Comparison of ENCODE assay signal across 16 cellular contexts in the genomic region with DNA sequence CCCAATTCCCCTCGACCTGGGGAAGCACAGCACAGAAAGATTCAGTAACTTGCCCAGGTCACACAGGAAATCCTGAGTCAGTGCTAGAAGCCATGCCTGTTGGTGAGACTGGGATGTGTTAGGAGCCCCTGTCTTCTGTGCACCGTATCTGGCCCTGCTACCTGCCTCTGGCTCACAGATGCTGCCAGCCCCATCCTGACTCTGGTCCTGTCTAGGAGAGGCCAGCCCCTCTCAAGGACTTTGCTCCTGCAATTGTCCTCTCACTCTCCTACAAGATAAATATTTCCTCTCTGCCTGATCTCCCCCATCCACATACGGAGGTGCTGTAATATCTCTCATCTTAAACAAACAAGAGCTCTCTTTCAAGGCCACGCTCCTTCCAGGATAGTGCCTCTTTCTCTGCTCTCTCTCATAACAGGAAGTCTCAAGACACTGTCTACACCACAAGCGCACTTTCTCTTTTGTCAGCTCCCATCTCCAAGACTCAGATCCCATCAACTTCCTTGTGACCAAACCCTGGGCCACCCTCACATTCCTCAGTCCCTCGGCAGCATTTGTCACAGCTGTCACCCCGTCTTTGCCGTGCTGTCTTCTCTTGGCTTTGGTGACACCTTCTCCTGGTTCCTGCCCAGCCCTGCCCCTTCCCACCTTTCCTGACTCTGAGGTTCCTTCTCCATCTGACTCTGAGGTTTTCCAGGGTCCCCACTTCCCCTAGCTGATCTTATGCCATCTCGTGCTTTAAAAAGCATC. TPM values are rescaled to one million over a fixed set of nuclear protein-coding genes. Genes with fewer than 3 reads are reported as not detected.
DNase-seq lines count a peak whose midpoint lies in the region; TF ChIP-seq lines count a peak whose summit lies in the region.
"Had no signal": no experiment of that assay in that cellular context is flagged by ENCODE, and none has a peak within 500 bp of the region (broad histone marks: within the 10 kb centered on the region; RNA-seq: fewer than 3 reads in every experiment).

No MANE protein-coding gene starts in this region.

- no peak for TF ChIP-seq POLR2A in breast epithelium (IDR thresholded peaks at IDR 0.05)

- no peaks in the 10 kb centered on the region for H3K36me3 ChIP-seq in breast epithelium
- no peaks in the 10 kb centered on the region for H3K36me3 ChIP-seq in parathyroid adenoma (ENCODE audit: control insufficient read depth, insufficient read depth, low read length)
- no peaks in the 10 kb centered on the region for H3K36me3 ChIP-seq in MG63
- H3K36me3 ChIP-seq: BE2C, cardiac muscle cell had no signal

- H3K4me1 ChIP-seq in breast epithelium (peaks cover 0 to 13% of the 10 kb centered on the region in 2 donors), parathyroid adenoma (no peaks in the 10 kb centered on the region)
- H3K4me1 ChIP-seq: BE2C, psoas muscle had no signal

- TF ChIP-seq CTCF in breast epithelium (IDR thresholded peaks at IDR 0.05) (no peak), parathyroid adenoma (IDR thresholded peaks at IDR 0.05) (no peak)

- in situ Hi-C loops in KBM-7 (cut with MboI; ENCODE audit: low pct_unique_long_range_greater_than_20kb, low sequenced_read_pairs), result no loop called here

- H3K27ac ChIP-seq in breast epithelium, result peak overlapping the region; percentile 45 to 72
- no peak overlapping the region for H3K27ac ChIP-seq in parathyroid adenoma
- H3K27ac ChIP-seq: cardiac muscle cell, epithelial cell of prostate, psoas muscle had no signal

- no peak overlapping the region for H3K4me2 ChIP-seq in parathyroid adenoma (ENCODE audit: low read length)

- no peaks in the 10 kb centered on the region for H3K79me2 ChIP-seq in parathyroid adenoma

- H3K9ac ChIP-seq in parathyroid adenoma, result no peak overlapping the region

- H2AFZ ChIP-seq in parathyroid adenoma, result peak overlapping the region; percentile 50

- H3K27me3 ChIP-seq in breast epithelium, result no peaks in the 10 kb centered on the region
- H3K27me3 ChIP-seq in parathyroid adenoma (ENCODE audit: control insufficient read depth, insufficient read depth, low read length), result no peaks in the 10 kb centered on the region
- H3K27me3 ChIP-seq in MG63, result no peaks in the 10 kb centered on the region
- H3K27me3 ChIP-seq: BE2C, cardiac muscle cell had no signal

- intact Hi-C loops in breast epithelium (cut with DNase I; ENCODE audit: low total_unique reads), result no loop called here

- no peak overlapping the region for H3K4me3 ChIP-seq in breast epithelium
- H3K4me3 ChIP-seq in parathyroid adenoma (ENCODE audit: low read depth, low read length), result no peak overlapping the region
- no peak overlapping the region for H3K4me3 ChIP-seq in MG63
- H3K4me3 ChIP-seq: cardiac muscle cell, psoas muscle had no signal

- no peaks in the 10 kb centered on the region for H3K9me3 ChIP-seq in breast epithelium
- no peaks in the 10 kb centered on the region for H3K9me3 ChIP-seq in parathyroid adenoma (ENCODE audit: control insufficient read depth, low read length)
- no peaks in the 10 kb centered on the region for H3K9me3 ChIP-seq in MG63
- H3K9me3 ChIP-seq: BE2C, psoas muscle had no signal

- peak; percentile 52 for DNase-seq in activated effector memory CD4-positive, alpha-beta T cell treated with anti-CD3 and anti-CD28 coated beads, Interleukin-2, amount 50 U/mL, for 16 hours
- DNase-seq in activated effector memory CD4-positive, alpha-beta T cell treated with Interleukin-2 at 50 U/mL for 16 hours, result no peak
- DNase-seq in KBM-7 (peak; percentile 32), breast epithelium (ENCODE audit: low spot score in 2 of 2) (peak in 1 of 2 donors; percentile 48), MG63 (no peak), amniotic stem cell (lab: John Stamatoyannopoulos, UW) (no peak), NCI-H774 (lab: John Stamatoyannopoulos, UW) (no peak)
- DNase-seq: BE2C; Karpas-422; NCI-H2171 treated with DMSO at 0.1 percent for 48 hours; psoas muscle; stimulated activated CD4-positive, alpha-beta T cell treated with anti-CD3 and anti-CD28 coated beads, Interleukin-4, amount 100 ng/mL, for 1 hour; stimulated activated naive CD8-positive, alpha-beta T cell treated with anti-CD3 and anti-CD28 coated beads, Interleukin-15, amount 100 ng/mL, for 72 hours had no signal

RNA-seq across cellular contexts. Expression of a gene that starts 1.9 kb away (rescaled TPM):
- total RNA-seq in breast epithelium, result 1 to 10 TPM in 1 of 3 donors, under 1 TPM in 1, not detected in 1; 0.66 to 4.0 TPM
- total RNA-seq in MG63 (2014; rRNA removed; shearing (Covaris generic); ENCODE audit: low replicate concordance), result not detected in 2 replicates
- total RNA-seq: cardiac muscle cell, psoas muscle had no signal

RNA-seq across cellular contexts. Expression of a gene that starts 30.8 kb away (rescaled TPM):
- under 1 TPM in 1 of 3 donors, not detected in 2; 0.29 TPM for total RNA-seq in breast epithelium
- not detected in 2 replicates for total RNA-seq in MG63 (2014; rRNA removed; shearing (Covaris generic); ENCODE audit: low replicate concordance)
- total RNA-seq: psoas muscle had no signal

Comparison
In these comparisons a context has a peak if more than half of its experiments do, and no peak if none do; other contexts are left out.
1. DNase-seq: peak in activated effector memory CD4-positive, alpha-beta T cell treated with anti-CD3 and anti-CD28 coated beads, Interleukin-2, amount 50 U/mL, for 16 hours (single experiment) and KBM-7 (single experiment); none in activated effector memory CD4-positive, alpha-beta T cell treated with Interleukin-2 at 50 U/mL for 16 hours (single experiment), MG63 (single experiment), amniotic stem cell (single experiment) and NCI-H774 (single experiment).